In the genomic region with DNA sequence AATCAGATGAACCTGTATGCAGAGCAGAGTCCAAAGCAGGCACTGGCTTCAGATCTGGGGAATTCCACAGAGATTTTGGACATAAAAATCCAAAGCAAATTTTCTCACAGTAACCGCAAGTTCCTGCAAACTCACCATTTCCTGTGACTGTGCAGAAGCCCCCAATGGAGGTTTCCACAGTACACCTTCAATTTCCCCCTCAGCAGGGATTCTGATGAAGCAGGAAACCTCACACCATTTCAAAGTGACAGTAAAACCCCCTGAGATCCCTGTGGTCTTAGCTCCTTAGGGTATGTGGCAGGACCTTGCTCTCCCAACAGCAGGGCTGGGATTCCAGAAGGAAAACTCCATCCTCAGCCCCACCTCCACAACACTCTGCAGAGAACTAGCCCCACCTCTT, we compare ENCODE assay signal across 13 cellular contexts. TPM values are rescaled to one million over a fixed set of nuclear protein-coding genes. Genes with fewer than 3 reads are reported as not detected.
DNase-seq lines count a peak whose midpoint lies in the region; ATAC-seq, FAIRE-seq and TF ChIP-seq lines count a peak whose summit lies in the region.
"Had no signal": no experiment of that assay in that cellular context is flagged by ENCODE, and none has a peak within 500 bp of the region (broad histone marks: within the 10 kb centered on the region; RNA-seq: fewer than 3 reads in every experiment).

No MANE protein-coding gene starts in this region.

- TF ChIP-seq POLR2A in GM12878 (IDR thresholded peaks at IDR 0.05; ENCODE audit: low read depth, low read length) (no peak), right lobe of liver (IDR thresholded peaks at IDR 0.05) (no peak)

- SMC1A ChIA-PET in GM12878 (lab: Charles Lee; ENCODE audit: uncharacterized antibody, unreplicated experiment): no interaction called here

- H3K27ac ChIP-seq in A673 (ENCODE audit: low read depth, low read length, poor library complexity, severe bottlenecking) (peak overlapping the region; percentile 12), GM12878 (ENCODE audit: control insufficient read depth, insufficient read depth) (no peak overlapping the region), right lobe of liver (no peak overlapping the region)
- H3K27ac ChIP-seq: cardiac muscle cell had no signal

- TF ChIP-seq EP300 in GM12878 (IDR thresholded peaks at IDR 0.05; ENCODE audit: borderline replicate concordance in 1 of 2, control insufficient read depth in 1 of 2, low read depth in 2 of 2, low read length in 2 of 2): no peak; a peak in 1 of 4 replicates

- TF ChIP-seq RAD21 in GM12878 (IDR thresholded peaks at IDR 0.05; ENCODE audit: insufficient read depth, low read depth, low read length): no peak

- POLR2A ChIA-PET in A673 (lab: Charles Lee; ENCODE audit: low non-redundant PET) (no interaction called here), GM12878 (lab: Charles Lee) (interaction anchor here (0.5 kb wide), 1 partner anchor 72 kb away, joined by 3 read pairs; no protein-coding TSS in a partner anchor)

- in situ Hi-C loops in GM12878 (cut with MboI): loop anchor here (25.0 kb wide), 1 partner anchor 380 kb away; a partner anchor contains a TSS

- H2AFZ ChIP-seq in GM12878 (ENCODE audit: control insufficient read depth, low read depth, low read length): no peak overlapping the region; the same call in 1 of the 2 replicates

- no peaks in the 10 kb centered on the region for H3K79me2 ChIP-seq in GM12878 (ENCODE audit: control insufficient read depth, insufficient read depth, low read length)

- H3K27me3 ChIP-seq in A673 (replicated peaks; ENCODE audit: insufficient read depth, low read depth, low read length, poor library complexity): no peaks in the 10 kb centered on the region
- H3K27me3 ChIP-seq in GM12878 (replicated peaks in 1 of 2; ENCODE audit: control insufficient read depth in 2 of 2, insufficient read depth in 2 of 2, low read length in 1 of 2): no peaks in the 10 kb centered on the region
- no peaks in the 10 kb centered on the region for H3K27me3 ChIP-seq in right lobe of liver
- H3K27me3 ChIP-seq: cardiac muscle cell, sigmoid colon had no signal

- peak overlapping the region; percentile 35; the same call in 1 of the 2 replicates for H3K4me2 ChIP-seq in GM12878 (ENCODE audit: control insufficient read depth, insufficient read depth)

- CTCF ChIA-PET in A673 (lab: Charles Lee) (no interaction called here), GM12878 (lab: Yijun Ruan, JAX) (no interaction called here)

- BruUV-seq in A673 (replicated peaks; lab: Mats Ljungman, UMichigan) (no TSS peak), GM12878 (replicated peaks; lab: Mats Ljungman, UMichigan) (no TSS peak)

- peak; percentile 48 for DNase-seq in A673 (ENCODE audit: low spot score)
- DNase-seq in HCEC 1CT: peak; percentile 38
- DNase-seq in GM12878 (ENCODE audit: low read depth, low spot score): no peak
- DNase-seq in right lobe of liver: no peak
- no peak for DNase-seq in activated CD4-positive, alpha-beta T cell treated with anti-CD3 and anti-CD28 coated beads, Interleukin-2, amount 50 U/mL, for 48 hours
- DNase-seq in SIG-M5 (lab: John Stamatoyannopoulos, UW): no peak
- DNase-seq: NCI-H1105, sigmoid colon had no signal

- RAD21 ChIA-PET in GM12878 (lab: Charles Lee; ENCODE audit: unreplicated experiment): no interaction called here

- no peak overlapping the region for H3K9ac ChIP-seq in GM12878 (ENCODE audit: control insufficient read depth, insufficient read depth, low read length)

- no peaks in the 10 kb centered on the region for H3K9me3 ChIP-seq in A673 (ENCODE audit: low read depth, low read length, poor library complexity, severe bottlenecking)
- H3K9me3 ChIP-seq in GM12878 (replicated peaks; ENCODE audit: control insufficient read depth, insufficient read depth, low read length): no peaks in the 10 kb centered on the region
- H3K9me3 ChIP-seq in right lobe of liver: no peaks in the 10 kb centered on the region
- H3K9me3 ChIP-seq: sigmoid colon had no signal

- no peaks in the 10 kb centered on the region for H4K20me1 ChIP-seq in GM12878 (ENCODE audit: control insufficient read depth, insufficient read depth)

- no peak for FAIRE-seq in GM12878 (lab: Jason Lieb, UNC)
- FAIRE-seq: frontal cortex had no signal

- WGBS in GM12878 (ENCODE audit: insufficient coverage, insufficient replicate concordance, low lambda C conversion rate, missing lambda C conversion rate): 10% methylated on average over 1 of the region's 1 CpG
- 9% methylated on average over 1 of the region's 1 CpG for WGBS in right lobe of liver (ENCODE audit: insufficient coverage, low coverage, low lambda C conversion rate, missing lambda C conversion rate)

- H3K4me1 ChIP-seq in A673 (ENCODE audit: insufficient read depth, low read length, poor library complexity, severe bottlenecking): peaks cover 9% of the 10 kb centered on the region
- H3K4me1 ChIP-seq in GM12878 (ENCODE audit: control insufficient read depth, insufficient read depth, low read length): peaks cover 10% of the 10 kb centered on the region
- H3K4me1 ChIP-seq in right lobe of liver: no peaks in the 10 kb centered on the region
- H3K4me1 ChIP-seq: sigmoid colon had no signal

- peak; percentile 50 for ATAC-seq in GM12878
- ATAC-seq in right lobe of liver: peak in 3 of 4 donors; percentile 16 to 26 (median 20)
- no peak for ATAC-seq in HG02571 (IDR thresholded peaks at IDR 0.05; ENCODE audit: unreplicated experiment)
- no peak for ATAC-seq in GM21381 (IDR thresholded peaks at IDR 0.05; ENCODE audit: unreplicated experiment)

- TF ChIP-seq CTCF in A673 (conservative IDR thresholded peaks at IDR 0.05; ENCODE audit: low read depth, low read length) (no peak), GM12878 (IDR thresholded peaks at IDR 0.05 in 2 of 3, conservative IDR thresholded peaks at IDR 0.05 in 1 of 3; ENCODE audit: control insufficient read depth in 2 of 3, extremely low read depth in 1 of 3, insufficient read depth in 1 of 3, low read depth in 3 of 3, low read length in 3 of 3) (no peak), right lobe of liver (IDR thresholded peaks at IDR 0.05) (no peak)

- no peaks in the 10 kb centered on the region for H3K36me3 ChIP-seq in A673 (ENCODE audit: insufficient read depth, low read length, poor library complexity, severe bottlenecking)
- H3K36me3 ChIP-seq in GM12878 (ENCODE audit: control insufficient read depth in 2 of 2, insufficient read depth in 2 of 2, low read length in 1 of 2): no peaks in the 10 kb centered on the region
- no peaks in the 10 kb centered on the region for H3K36me3 ChIP-seq in right lobe of liver
- H3K36me3 ChIP-seq: cardiac muscle cell, sigmoid colon had no signal

- intact Hi-C loops in A673 (cut with micrococcal nuclease; ENCODE audit: unreplicated experiment): no loop called here
- intact Hi-C loops in GM12878 (cut with micrococcal nuclease; ENCODE audit: unreplicated experiment): no loop called here
- intact Hi-C loops in right lobe of liver (cut with DNase I): no loop called here

- no peak overlapping the region for H3K4me3 ChIP-seq in A673 (ENCODE audit: low read depth, low read length, poor library complexity, severe bottlenecking)
- H3K4me3 ChIP-seq in GM12878: no peak overlapping the region
- H3K4me3 ChIP-seq in right lobe of liver: no peak overlapping the region
- H3K4me3 ChIP-seq: cardiac muscle cell, sigmoid colon had no signal

TF ChIP-seq in GM12878, 131 proteins besides CTCF, POLR2A, EP300 and RAD21 (continues in another document):
- TF ChIP-seq CBX3 (IDR thresholded peaks at IDR 0.05; ENCODE audit: borderline replicate concordance, low read depth): no peak
- TF ChIP-seq BHLHE40 (IDR thresholded peaks at IDR 0.05; ENCODE audit: borderline replicate concordance in 1 of 2, low read depth in 2 of 2, low read length in 1 of 2): no peak
- no peak for TF ChIP-seq MXI1 (IDR thresholded peaks at IDR 0.05; ENCODE audit: low read depth, low read length)

RNA-seq across cellular contexts. Expression of a gene that starts 6.0 kb away (rescaled TPM):
- total RNA-seq in A673 (2021) (3.1 and 4.0 TPM in 2 replicates), GM12878 (2014; rRNA removed) (15.1 and 17.3 TPM in 2 replicates), GM12878 (2014; rRNA removed; fragmentation: Illumina TruSeq; extraction: Trizol) (10.1 and 11.1 TPM in 2 replicates), GM12878 (2021) (16.5 and 18.6 TPM in 2 replicates), right lobe of liver (10 to 100 TPM in 5 of 6 experiments, 1 to 10 TPM in 1; 9.0 to 32.3 (median 18.1) TPM)
- 2.4 and 3.2 TPM in 2 replicates for total RNA-seq in GM12878 (2013; cell fraction: nucleolus; rRNA removed)
- polyA plus RNA-seq in GM12878 (2011; ENCODE audit: low read depth): 1.6 TPM
- polyA plus RNA-seq in GM12878 (2011; rRNA removed) (7.8 and 9.3 TPM in 2 replicates), GM12878 (2014; fragmentation: Illumina TruSeq; extraction: Trizol) (15.4 and 22.5 TPM in 2 replicates), GM12878 (2014; fragmentation: Nextera tagmentation; extraction: Ambion mirVana) (1 to 10 TPM; 2.7 to 3.1 TPM), GM12878 (2014; rRNA removed) (6.4 and 7.0 TPM in 2 replicates), GM12878 (2016; fragmentation: Nextera tagmentation; extraction: Ambion mirVana) (10 to 100 TPM; 14.2 to 16.5 TPM)
- polyA plus RNA-seq in GM12878 (2011; cell fraction: cytosol; rRNA removed): 8.2 and 8.4 TPM in 2 replicates
- 6.4 and 9.2 TPM in 2 replicates for polyA plus RNA-seq in GM12878 (2011; cell fraction: nucleus; rRNA removed)
- 2.6 and 3.7 TPM in 2 replicates for polyA plus RNA-seq in GM12878 (2012)
- polyA minus RNA-seq in GM12878 (2011; rRNA and poly(A)+ RNA removed): 28.4 and 29.7 TPM in 2 replicates
- polyA minus RNA-seq in GM12878 (2011; cell fraction: cytosol; rRNA and poly(A)+ RNA removed): 9.1 TPM in 2 replicates
- 13.8 and 24.5 TPM in 2 replicates for polyA minus RNA-seq in GM12878 (2011; cell fraction: nucleus; rRNA and poly(A)+ RNA removed)

RNA-seq across cellular contexts. Expression of a gene that starts 57.2 kb away (rescaled TPM):
- total RNA-seq in A673 (2021): not detected in 2 replicates
- total RNA-seq in GM12878 (2013; cell fraction: nucleolus; rRNA removed): not detected in 2 replicates
- 0.11 TPM in 1 of 2 replicates, not detected in the other for total RNA-seq in GM12878 (2014; rRNA removed)
- not detected in 2 replicates for total RNA-seq in GM12878 (2014; rRNA removed; fragmentation: Illumina TruSeq; extraction: Trizol)
- total RNA-seq in GM12878 (2021): not detected in 2 replicates
- polyA plus RNA-seq in GM12878 (2011; ENCODE audit: low read depth): not detected
- not detected in 2 replicates for polyA plus RNA-seq in GM12878 (2011; rRNA removed)
- not detected in 2 replicates for polyA plus RNA-seq in GM12878 (2011; cell fraction: cytosol; rRNA removed)
- polyA plus RNA-seq in GM12878 (2011; cell fraction: nucleus; rRNA removed): not detected in 2 replicates
- not detected in 2 replicates for polyA plus RNA-seq in GM12878 (2012)
- polyA plus RNA-seq in GM12878 (2014; fragmentation: Illumina TruSeq; extraction: Trizol): not detected in 2 replicates
- polyA plus RNA-seq in GM12878 (2014; fragmentation: Nextera tagmentation; extraction: Ambion mirVana): under 1 TPM in 1 of 2 experiments, not detected in 1; 0.02 TPM
- polyA plus RNA-seq in GM12878 (2014; rRNA removed): not detected in 2 replicates
- not detected for polyA plus RNA-seq in GM12878 (2016; fragmentation: Nextera tagmentation; extraction: Ambion mirVana)
- not detected in 2 replicates for polyA minus RNA-seq in GM12878 (2011; rRNA and poly(A)+ RNA removed)
- not detected in 2 replicates for polyA minus RNA-seq in GM12878 (2011; cell fraction: cytosol; rRNA and poly(A)+ RNA removed)
- not detected in 2 replicates for polyA minus RNA-seq in GM12878 (2011; cell fraction: nucleus; rRNA and poly(A)+ RNA removed)
- not detected for total RNA-seq in right lobe of liver
- total RNA-seq: cardiac muscle cell, frontal cortex, sigmoid colon had no signal
- polyA plus RNA-seq: BJ, cardiac muscle cell, sigmoid colon had no signal

Comparison
In these comparisons a context has a peak if more than half of its experiments do, and no peak if none do; other contexts are left out.
1. DNase-seq: peak in A673 (single experiment) and HCEC 1CT (single experiment); none in GM12878 (single experiment), right lobe of liver (0 of 3), activated CD4-positive, alpha-beta T cell treated with anti-CD3 and anti-CD28 coated beads, Interleukin-2, amount 50 U/mL, for 48 hours (0 of 2) and SIG-M5 (single experiment).
2. ATAC-seq: peak in GM12878 (single experiment) and right lobe of liver (3 of 4); none in HG02571 (single experiment) and GM21381 (single experiment).